Comparison of ENCODE assay signal across 11 cellular contexts in genomic region chr1:211699059-211699458, GRCh38. TPM values are rescaled to one million over a fixed set of nuclear protein-coding genes. Genes with fewer than 3 reads are reported as not detected.
DNase-seq lines count a peak whose midpoint lies in the region; ATAC-seq, FAIRE-seq and TF ChIP-seq lines count a peak whose summit lies in the region.
"Had no signal": no experiment of that assay in that cellular context is flagged by ENCODE, and none has a peak within 500 bp of the region (broad histone marks: within the 10 kb centered on the region; RNA-seq: fewer than 3 reads in every experiment).

No MANE protein-coding gene starts in this region.

- ATAC-seq in heart right ventricle: peak in 5 of 8 donors; percentile 6 to 24 (median 14)
- no peak for ATAC-seq in left ventricle myocardium superior
- ATAC-seq in activated T-helper 17 cell treated with anti-CD3 and anti-CD28 coated beads, Interleukin-2, amount 50 U/mL, for 72 hours (replicated peaks): no peak

- peaks cover 0 to 8% (median 0%) of the 10 kb centered on the region in 7 donors for H3K27me3 ChIP-seq in heart right ventricle
- H3K27me3 ChIP-seq: colonic mucosa had no signal

- WGBS in heart right ventricle, 2 donors: 60 to 70% methylated on average over 16 of the region's 16 CpGs

- no peaks in the 10 kb centered on the region for H3K9me3 ChIP-seq in heart right ventricle
- H3K9me3 ChIP-seq: colonic mucosa had no signal

- no peak overlapping the region for H3K27ac Mint-ChIP-seq in activated T-helper 17 cell treated with anti-CD3 and anti-CD28 coated beads, Interleukin-2, amount 50 U/mL, for 72 hours
- no peak overlapping the region for H3K27ac Mint-ChIP-seq in T-helper 2 cell treated with Interferon-gamma antibody and Interleukin-4, amounts not matched to agents 5 μg/mL and 100 μg/mL, for 36 hours
- H3K27ac Mint-ChIP-seq: activated naive CD8-positive, alpha-beta T cell had no signal

- TF ChIP-seq POLR2A in GM12892 (IDR thresholded peaks at IDR 0.05; ENCODE audit: low read depth, low read length): no peak

- H3K27ac ChIP-seq in heart right ventricle: no peak overlapping the region
- peak overlapping the region; percentile 48 for H3K27ac ChIP-seq in temporal lobe (ENCODE audit: low read depth, low read length)
- H3K27ac ChIP-seq: colonic mucosa had no signal

- peak overlapping the region in 1 of 10 donors; percentile 19 for H3K4me3 ChIP-seq in heart right ventricle
- H3K4me3 ChIP-seq: colonic mucosa had no signal

- H3K4me1 Mint-ChIP-seq in activated T-helper 17 cell treated with anti-CD3 and anti-CD28 coated beads, Interleukin-2, amount 50 U/mL, for 72 hours: no peaks in the 10 kb centered on the region
- H3K4me1 Mint-ChIP-seq in T-helper 2 cell treated with Interferon-gamma antibody and Interleukin-4, amounts not matched to agents 5 μg/mL and 100 μg/mL, for 36 hours (ENCODE audit: low read depth): peaks cover 19% of the 10 kb centered on the region

- TF ChIP-seq CTCF in heart right ventricle (IDR thresholded peaks at IDR 0.05): no peak

- no peaks in the 10 kb centered on the region for H3K36me3 Mint-ChIP-seq in activated T-helper 17 cell treated with anti-CD3 and anti-CD28 coated beads, Interleukin-2, amount 50 U/mL, for 72 hours (ENCODE audit: low read depth)
- no peaks in the 10 kb centered on the region for H3K36me3 Mint-ChIP-seq in T-helper 2 cell treated with Interferon-gamma antibody and Interleukin-4, amounts not matched to agents 5 μg/mL and 100 μg/mL, for 36 hours (ENCODE audit: low read depth)
- H3K36me3 Mint-ChIP-seq: activated naive CD8-positive, alpha-beta T cell had no signal

- H3K4me1 ChIP-seq in heart right ventricle: peaks cover 0 to 18% (median 4%) of the 10 kb centered on the region in 9 donors
- H3K4me1 ChIP-seq: colonic mucosa had no signal

- no peak for FAIRE-seq in GM12892 (lab: Jason Lieb, UNC)
- FAIRE-seq: urothelium cell line had no signal

- H3K27me3 Mint-ChIP-seq in activated T-helper 17 cell treated with anti-CD3 and anti-CD28 coated beads, Interleukin-2, amount 50 U/mL, for 72 hours: no peaks in the 10 kb centered on the region
- peaks cover 27% of the 10 kb centered on the region for H3K27me3 Mint-ChIP-seq in T-helper 2 cell treated with Interferon-gamma antibody and Interleukin-4, amounts not matched to agents 5 μg/mL and 100 μg/mL, for 36 hours (ENCODE audit: low read depth)
- H3K27me3 Mint-ChIP-seq: activated naive CD8-positive, alpha-beta T cell had no signal

- H3K9me3 Mint-ChIP-seq in activated T-helper 17 cell treated with anti-CD3 and anti-CD28 coated beads, Interleukin-2, amount 50 U/mL, for 72 hours: no peaks in the 10 kb centered on the region
- peaks cover under 1% of the 10 kb centered on the region for H3K9me3 Mint-ChIP-seq in T-helper 2 cell treated with Interferon-gamma antibody and Interleukin-4, amounts not matched to agents 5 μg/mL and 100 μg/mL, for 36 hours

- no peaks in the 10 kb centered on the region for H3K36me3 ChIP-seq in heart right ventricle
- H3K36me3 ChIP-seq: colonic mucosa had no signal

- DNase-seq in heart right ventricle: no peak
- no peak for DNase-seq in left ventricle myocardium superior
- DNase-seq in iPS-NIHi7 (ENCODE audit: extremely low spot score): peak; percentile 43
- DNase-seq in GM12892 (ENCODE audit: insufficient read length): no peak
- DNase-seq in T-helper 2 cell treated with Interferon-gamma antibody and Interleukin-4, amounts not matched to agents 5 μg/mL and 100 μg/mL, for 36 hours (ENCODE audit: low spot score): no peak
- no peak for DNase-seq in EL

- peak overlapping the region; percentile 37 for H3K4me3 Mint-ChIP-seq in activated T-helper 17 cell treated with anti-CD3 and anti-CD28 coated beads, Interleukin-2, amount 50 U/mL, for 72 hours
- no peak overlapping the region for H3K4me3 Mint-ChIP-seq in T-helper 2 cell treated with Interferon-gamma antibody and Interleukin-4, amounts not matched to agents 5 μg/mL and 100 μg/mL, for 36 hours

- intact Hi-C loops in heart right ventricle (cut with DNase I) (loop anchor here in 9 of 10 donors (2.0 to 10.0 kb wide), 4 partner anchors 132 to 246 kb away; partner anchors contain the start of gene LPGAT1 (in 9 of the 9)), left ventricle myocardium superior (cut with micrococcal nuclease) (no loop called here)

RNA-seq across cellular contexts. Expression of gene NEK2, which starts 23.6 kb away (rescaled TPM):
- total RNA-seq in heart right ventricle: 1 to 10 TPM in 2 of 10 donors, under 1 TPM in 3, not detected in 5; 0.12 to 2.1 (median 0.23) TPM
- polyA plus RNA-seq in heart right ventricle: under 1 TPM in 1 of 2 donors, not detected in 1; 0.04 TPM
- 0.25 TPM for total RNA-seq in left ventricle myocardium superior
- 10 to 100 TPM; 31.6 to 32.4 TPM for total RNA-seq in activated T-helper 17 cell treated with anti-CD3 and anti-CD28 coated beads, Interleukin-2, amount 50 U/mL, for 72 hours
- 3.0 TPM for total RNA-seq in temporal lobe
- 14.3 TPM for polyA plus RNA-seq in GM12892 (2012; ENCODE audit: missing spikeins)

Comparison
In these comparisons a context has a peak if more than half of its experiments do, and no peak if none do; other contexts are left out.
1. ATAC-seq: peak in heart right ventricle (5 of 8); none in left ventricle myocardium superior (single experiment) and activated T-helper 17 cell treated with anti-CD3 and anti-CD28 coated beads, Interleukin-2, amount 50 U/mL, for 72 hours (single experiment).